Comparison of ENCODE assay signal across 13 cellular contexts in genomic region chr11:43327987-43328386, GRCh38. TPM values are rescaled to one million over a fixed set of nuclear protein-coding genes. Genes with fewer than 3 reads are reported as not detected.
DNase-seq lines count a peak whose midpoint lies in the region; ATAC-seq and TF ChIP-seq lines count a peak whose summit lies in the region.
"Had no signal": no experiment of that assay in that cellular context is flagged by ENCODE, and none has a peak within 500 bp of the region (broad histone marks: within the 10 kb centered on the region; RNA-seq: fewer than 3 reads in every experiment).

No MANE protein-coding gene starts in this region.

- no peak overlapping the region for H3K4me3 ChIP-seq in astrocyte of the spinal cord (ENCODE audit: low read depth, low read length)
- no peak overlapping the region for H3K4me3 ChIP-seq in kidney epithelial cell (ENCODE audit: low read depth, low read length)
- H3K4me3 ChIP-seq: gastrocnemius medialis, upper lobe of left lung had no signal

- peak; percentile 10 for DNase-seq in AG20443 (ENCODE audit: low spot score)
- DNase-seq in astrocyte of the spinal cord (ENCODE audit: low read depth, low spot score): peak; percentile 92
- peak; percentile 65 for DNase-seq in kidney epithelial cell (ENCODE audit: low read depth)
- DNase-seq in occipital lobe (lab: John Stamatoyannopoulos, UW): no peak
- DNase-seq in caudate nucleus (lab: John Stamatoyannopoulos, UW): no peak
- no peak for DNase-seq in stimulated activated CD4-positive, alpha-beta T cell treated with anti-CD3 and anti-CD28 coated beads, Interleukin-4, amount 100 ng/mL, for 24 hours
- DNase-seq: DMS79, gastrocnemius medialis, KG1, naive B cell had no signal

- H3K36me3 ChIP-seq in kidney epithelial cell (ENCODE audit: control insufficient read depth, insufficient read depth, low read length): peaks cover 5% of the 10 kb centered on the region

- H3K27ac ChIP-seq in caudate nucleus (ENCODE audit: low read depth, low read length): no peak overlapping the region
- H3K27ac ChIP-seq: gastrocnemius medialis, upper lobe of left lung had no signal

- TF ChIP-seq RAD21 in Ishikawa (IDR thresholded peaks at IDR 0.05; ENCODE audit: low read depth): no peak

- in situ Hi-C loops in astrocyte of the spinal cord (cut with HindIII; ENCODE audit: low sequenced_read_pairs): no loop called here

- TF ChIP-seq CTCF in astrocyte of the spinal cord (IDR thresholded peaks at IDR 0.05; ENCODE audit: low read depth, low read length): no peak
- TF ChIP-seq CTCF in kidney epithelial cell (IDR thresholded peaks at IDR 0.05; ENCODE audit: insufficient read depth, low read length, poor library complexity, severe bottlenecking): no peak

- no peaks in the 10 kb centered on the region for H3K27me3 ChIP-seq in kidney epithelial cell (ENCODE audit: control insufficient read depth, insufficient read depth, low read length)
- H3K27me3 ChIP-seq: gastrocnemius medialis, upper lobe of left lung had no signal

- no peak for ATAC-seq in GM21723 (IDR thresholded peaks at IDR 0.05; ENCODE audit: unreplicated experiment)
- ATAC-seq: gastrocnemius medialis had no signal

- no peak for TF ChIP-seq EP300 in Ishikawa (IDR thresholded peaks at IDR 0.05; ENCODE audit: borderline replicate concordance)

TF ChIP-seq in Ishikawa, 13 proteins besides CTCF, POLR2A, EP300 and RAD21:
- TF ChIP-seq TEAD4 (IDR thresholded peaks at IDR 0.05) (no peak), CREB1 (IDR thresholded peaks at IDR 0.05; ENCODE audit: low read depth) (no peak), NFIC (IDR thresholded peaks at IDR 0.05) (peak; percentile 52)

RNA-seq across cellular contexts. Expression of gene API5, which starts 16.2 kb away (rescaled TPM):
- total RNA-seq in kidney epithelial cell (117 and 132 TPM in 2 replicates), occipital lobe (112 TPM)

RNA-seq across cellular contexts. Expression of gene TTC17, which starts 30.7 kb away (rescaled TPM):
- total RNA-seq in kidney epithelial cell (58.5 and 86.2 TPM in 2 replicates), occipital lobe (109 TPM)

Comparison
In these comparisons a context has a peak if more than half of its experiments do, and no peak if none do; other contexts are left out.
1. DNase-seq: peak in AG20443 (single experiment), astrocyte of the spinal cord (single experiment) and kidney epithelial cell (single experiment); none in occipital lobe (single experiment), caudate nucleus (0 of 61) and stimulated activated CD4-positive, alpha-beta T cell treated with anti-CD3 and anti-CD28 coated beads, Interleukin-4, amount 100 ng/mL, for 24 hours (single experiment).